Comparison of ENCODE assay signal across 22 cellular contexts in the genomic region with DNA sequence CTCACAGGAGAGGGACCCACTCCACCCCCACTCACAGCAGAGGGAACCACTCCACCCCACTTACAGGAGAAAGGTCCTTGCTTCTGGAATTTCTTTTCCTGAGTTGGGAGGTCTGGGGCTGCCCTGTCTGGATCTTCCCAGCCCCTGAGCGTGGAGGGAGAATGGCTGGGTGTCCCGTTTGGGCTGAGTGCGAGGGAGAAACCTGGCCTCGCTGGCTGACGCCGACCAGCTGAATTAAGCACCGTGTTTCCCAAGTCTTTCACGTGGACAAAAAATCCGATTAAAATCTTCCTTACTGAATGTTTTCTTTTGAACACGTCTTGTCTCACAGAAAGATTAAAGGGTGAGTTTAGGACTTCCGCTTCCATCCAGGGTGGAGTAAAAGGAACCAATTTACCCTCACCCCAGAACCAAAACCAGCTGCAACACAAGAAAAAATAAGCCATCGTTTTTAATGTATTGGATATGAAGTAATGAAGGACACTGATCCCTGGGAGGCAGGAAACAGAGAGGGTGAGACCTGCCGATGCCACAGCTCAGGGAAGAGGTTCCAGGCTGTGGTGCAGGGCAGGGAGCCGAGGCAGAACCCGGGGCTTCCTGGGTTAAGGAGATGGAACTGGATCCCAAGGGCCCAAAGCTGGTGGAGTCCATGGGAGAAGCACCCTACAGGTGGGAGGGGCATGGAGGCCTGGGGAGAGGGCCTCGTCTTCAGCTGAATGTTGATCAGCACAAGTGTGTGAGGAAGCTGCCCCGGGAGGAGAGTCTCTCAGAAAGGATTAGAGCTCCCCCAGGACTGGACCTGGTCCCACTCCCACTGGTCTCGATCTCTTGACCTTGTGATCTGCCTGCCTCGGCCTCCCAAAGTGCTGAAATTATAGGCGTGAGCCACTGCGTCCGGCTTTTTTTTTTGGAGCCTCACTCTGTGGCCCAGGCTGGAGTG.
"Had no signal": no experiment of that assay in that cellular context is flagged by ENCODE, and none has a peak within 500 bp of the region (broad histone marks: within the 10 kb centered on the region; RNA-seq: fewer than 3 reads in every experiment).

No MANE protein-coding gene starts in this region.

- H3K27me3 Mint-ChIP-seq: activated B cell treated with CpG ODN at 0.5 μM for 24 hours; brain; effector memory CD8-positive, alpha-beta T cell; natural killer cell treated with Interleukin-12 subunit alpha and Interleukin-12 subunit beta and Interleukin-15 and Interleukin-18, amount 100 ng/mL, for 72 hours; stimulated activated memory B cell treated with anti-CD40 and anti-IgM and Interleukin-4, amounts not matched to agents 10 μg/mL and 1 μg/mL and 100 μg/mL, for 72 hours had no signal

- H3K27ac Mint-ChIP-seq: activated B cell treated with CpG ODN at 0.5 μM for 24 hours; activated naive CD4-positive, alpha-beta T cell treated with anti-CD3 and anti-CD28 coated beads for 36 hours; activated T-helper 2 cell treated with anti-CD3 and anti-CD28 coated beads, Interferon-gamma antibody, Interleukin-2, Interleukin-4, amounts not matched to agents 10 μg/mL and 5 μg/mL and 100 μg/mL, durations not matched to agents 14 hours and 24 hours and 36 hours; brain; natural killer cell treated with Interleukin-12 subunit alpha and Interleukin-12 subunit beta and Interleukin-15 and Interleukin-18, amount 100 ng/mL, for 72 hours; stimulated activated memory B cell treated with anti-CD40 and anti-IgM and Interleukin-4, amounts not matched to agents 10 μg/mL and 1 μg/mL and 100 μg/mL, for 72 hours had no signal

- H3K27me3 ChIP-seq: esophagus squamous epithelium, neutrophil, pancreas, transverse colon, uterus had no signal

- H3K4me1 ChIP-seq: gastrocnemius medialis had no signal

- H3K4me3 Mint-ChIP-seq: activated B cell treated with CpG ODN at 0.5 μM for 24 hours; activated naive CD4-positive, alpha-beta T cell treated with anti-CD3 and anti-CD28 coated beads for 36 hours; brain; effector memory CD8-positive, alpha-beta T cell; natural killer cell treated with Interleukin-12 subunit alpha and Interleukin-12 subunit beta and Interleukin-15 and Interleukin-18, amount 100 ng/mL, for 72 hours; stimulated activated memory B cell treated with anti-CD40 and anti-IgM and Interleukin-4, amounts not matched to agents 10 μg/mL and 1 μg/mL and 100 μg/mL, for 72 hours had no signal

- H3K36me3 Mint-ChIP-seq: brain; natural killer cell treated with Interleukin-12 subunit alpha and Interleukin-12 subunit beta and Interleukin-15 and Interleukin-18, amount 100 ng/mL, for 72 hours had no signal

- H3K9me3 ChIP-seq: esophagus squamous epithelium, gastrocnemius medialis, left ventricle myocardium inferior, neutrophil, pancreas, transverse colon, uterus had no signal

- DNase-seq: activated B cell treated with CpG ODN at 0.5 μM for 24 hours; activated CD4-positive, alpha-beta T cell treated with anti-CD3 and anti-CD28 coated beads for 4 hours; activated CD4-positive, alpha-beta T cell treated with anti-CD3 and anti-CD28 coated beads, Interleukin-2, amount 50 U/mL, for 48 hours; activated naive CD4-positive, alpha-beta T cell treated with anti-CD3 and anti-CD28 coated beads for 36 hours; anterior cingulate cortex; effector memory CD8-positive, alpha-beta T cell; esophagus squamous epithelium; gastrocnemius medialis; hippocampal formation; kidney glomerular epithelial cell; left ventricle myocardium inferior; right cardiac atrium; stimulated activated CD4-positive, alpha-beta T cell treated with anti-CD3 and anti-CD28 coated beads, Interleukin-2, amount 100 ng/mL, for 24 hours; T-helper 1 cell; transverse colon had no signal

- H3K9me3 Mint-ChIP-seq: activated B cell treated with CpG ODN at 0.5 μM for 24 hours; activated naive CD4-positive, alpha-beta T cell treated with anti-CD3 and anti-CD28 coated beads for 36 hours; activated T-helper 2 cell treated with anti-CD3 and anti-CD28 coated beads, Interferon-gamma antibody, Interleukin-2, Interleukin-4, amounts not matched to agents 10 μg/mL and 5 μg/mL and 100 μg/mL, durations not matched to agents 14 hours and 24 hours and 36 hours; brain; effector memory CD8-positive, alpha-beta T cell; natural killer cell treated with Interleukin-12 subunit alpha and Interleukin-12 subunit beta and Interleukin-15 and Interleukin-18, amount 100 ng/mL, for 72 hours; stimulated activated memory B cell treated with anti-CD40 and anti-IgM and Interleukin-4, amounts not matched to agents 10 μg/mL and 1 μg/mL and 100 μg/mL, for 72 hours had no signal

- H3K36me3 ChIP-seq: esophagus squamous epithelium, gastrocnemius medialis, left ventricle myocardium inferior, neutrophil, pancreas, transverse colon, uterus had no signal

- H3K4me1 Mint-ChIP-seq: activated B cell treated with CpG ODN at 0.5 μM for 24 hours had no signal

- H3K27ac ChIP-seq: esophagus squamous epithelium, gastrocnemius medialis, left ventricle myocardium inferior, neutrophil, transverse colon, uterus had no signal

- H3K4me3 ChIP-seq: esophagus squamous epithelium, gastrocnemius medialis, left ventricle myocardium inferior, pancreas, transverse colon, uterus had no signal
